15 cellular contexts compared by ENCODE assay signal in the genomic region with DNA sequence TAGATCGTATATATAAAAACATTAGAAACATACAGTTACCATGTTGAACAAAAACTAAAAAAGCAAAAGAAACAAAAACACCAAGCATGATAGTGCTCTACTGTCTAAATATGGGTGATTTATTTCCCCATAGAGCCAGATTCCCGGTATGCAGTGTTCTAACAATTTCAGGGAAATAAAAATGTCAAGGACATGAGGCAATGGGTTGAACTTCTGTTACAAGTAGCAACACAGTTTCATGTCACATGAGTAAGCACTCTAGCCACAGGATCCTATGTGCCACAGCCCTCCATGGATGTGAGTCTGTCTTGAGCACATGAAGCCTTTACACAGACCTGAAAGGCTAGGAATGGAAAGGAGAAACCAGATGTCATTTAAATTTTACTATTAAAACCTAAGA.
A peak's percentile ranks its signal among the peaks of the same experiment; 100 is the strongest.
DNase-seq lines count a peak whose midpoint lies in the region; ATAC-seq and TF ChIP-seq lines count a peak whose summit lies in the region.
"Had no signal": no experiment of that assay in that cellular context is flagged by ENCODE, and none has a peak within 500 bp of the region (broad histone marks: within the 10 kb centered on the region; RNA-seq: fewer than 3 reads in every experiment).

No MANE protein-coding gene starts in this region.

- H3K36me3 ChIP-seq in stomach = peaks cover 0 to 45% (median 22%) of the 10 kb centered on the region in 4 donors

- H3K27me3 ChIP-seq in foreskin keratinocyte (no peaks in the 10 kb centered on the region), stomach (no peaks in the 10 kb centered on the region)
- H3K27me3 ChIP-seq: Peyer's patch had no signal

- TF ChIP-seq POLR2A in stomach (IDR thresholded peaks at IDR 0.05) = no peak

- H3K4me1 ChIP-seq in foreskin keratinocyte (peaks cover 20% of the 10 kb centered on the region), stomach (peaks cover 6 to 43% (median 27%) of the 10 kb centered on the region in 4 donors)

- WGBS in stomach, 5 donors = 46 to 74% (median 61%) methylated on average over 2 of the region's 2 CpGs

- DNase-seq in DMS153 (lab: John Stamatoyannopoulos, UW) (peak; percentile 21), DMS153 treated with DMSO at 0.1 percent for 48 hours (lab: John Stamatoyannopoulos, UW; ENCODE audit: unreplicated experiment) (no peak), foreskin keratinocyte (peak in 1 of 2 donors; percentile 65), stomach (no peak)
- DNase-seq in stimulated activated CD4-positive, alpha-beta T cell treated with anti-CD3 and anti-CD28 coated beads, Interleukin-2, amount 100 ng/mL, for 24 hours = no peak
- DNase-seq in activated T-cell treated with anti-CD3 and anti-CD28 coated beads, Interleukin-2, amount 50 U/mL, for 1 hour = no peak
- DNase-seq: DMS 273 treated with DMSO at 0.1 percent for 48 hours, KBM-7, midbrain, NCI-H226, Peyer's patch, substantia nigra had no signal

- TF ChIP-seq CTCF in VCaP (conservative IDR thresholded peaks at IDR 0.05) (no peak), foreskin keratinocyte (conservative IDR thresholded peaks at IDR 0.05) (no peak), stomach (IDR thresholded peaks at IDR 0.05) (no peak)

- intact Hi-C loops in stomach (cut with DNase I; ENCODE audit: low total_unique reads) = no loop called here

- TF ChIP-seq EP300 in stomach (IDR thresholded peaks at IDR 0.05) = no peak

- H3K27ac ChIP-seq in VCaP (peak overlapping the region; percentile 58), foreskin keratinocyte (no peak overlapping the region), stomach (peak overlapping the region in 4 of 5 donors; percentile 2 to 47 (median 22))
- H3K27ac ChIP-seq: 22Rv1, Peyer's patch had no signal

- no peak overlapping the region for H3K4me3 ChIP-seq in stomach
- H3K4me3 ChIP-seq: Peyer's patch had no signal

- ATAC-seq in foreskin keratinocyte (peak; percentile 71), HG02870 (IDR thresholded peaks at IDR 0.05; ENCODE audit: unreplicated experiment) (no peak)

- H3K9me3 ChIP-seq in stomach = no peaks in the 10 kb centered on the region
- H3K9me3 ChIP-seq: Peyer's patch had no signal
